In genomic region chr5:143985832-143986485, GRCh38 we compare ENCODE assay signal across 15 cellular contexts.
A peak's percentile ranks its signal among the peaks of the same experiment; 100 is the strongest.
DNase-seq lines count a peak whose midpoint lies in the region; ATAC-seq and TF ChIP-seq lines count a peak whose summit lies in the region.
"Had no signal": no experiment of that assay in that cellular context is flagged by ENCODE, and none has a peak within 500 bp of the region (broad histone marks: within the 10 kb centered on the region; RNA-seq: fewer than 3 reads in every experiment).

No MANE protein-coding gene starts in this region.

- no peaks in the 10 kb centered on the region for H3K9me3 ChIP-seq in IMR-90 (ENCODE audit: control insufficient read depth, insufficient read depth, low read length)
- no peaks in the 10 kb centered on the region for H3K9me3 ChIP-seq in colonic mucosa
- no peaks in the 10 kb centered on the region for H3K9me3 ChIP-seq in mesodermal cell (ENCODE audit: control insufficient read depth, low read length)

- DNase-seq in AG09309 (ENCODE audit: low read depth) = peak; percentile 53
- DNase-seq in IMR-90 = peak; percentile 79
- peak; percentile 29 for DNase-seq in colonic mucosa
- DNase-seq in NOMO-1 (lab: John Stamatoyannopoulos, UW; ENCODE audit: unreplicated experiment in 2 of 2) = no peak
- no peak for DNase-seq in occipital lobe (lab: John Stamatoyannopoulos, UW)
- DNase-seq: activated T-cell treated with anti-CD3 and anti-CD28 coated beads, Interleukin-2, amount 50 U/mL, for 4 hours; CD4-positive, CD25-positive, alpha-beta regulatory T cell; naive B cell; NCI-H748 treated with DMSO at 0.1 percent for 48 hours; stimulated activated naive CD8-positive, alpha-beta T cell treated with anti-CD3 and anti-CD28 coated beads, Interleukin-15, Interleukin-2, amounts not matched to agents 100 U/mL and 50 U/mL, for 24 hours had no signal

- peaks cover 7% of the 10 kb centered on the region; the same call in 1 of the 2 replicates for H3K9me1 ChIP-seq in IMR-90 (ENCODE audit: insufficient read depth, low read length)

- H3K36me3 ChIP-seq in IMR-90 (ENCODE audit: control insufficient read depth, insufficient read depth, low read length) (no peaks in the 10 kb centered on the region), colonic mucosa (no peaks in the 10 kb centered on the region), mesodermal cell (ENCODE audit: control insufficient read depth, insufficient read depth, low read length) (no peaks in the 10 kb centered on the region)

- BruUV-seq in IMR-90 (replicated peaks; lab: Mats Ljungman, UMichigan) = no TSS peak

- H3K27ac ChIP-seq in IMR-90 (ENCODE audit: insufficient read depth, low read length) (peak overlapping the region; percentile 70), colonic mucosa (no peak overlapping the region), mesodermal cell (ENCODE audit: low read depth, low read length, severe bottlenecking) (peak overlapping the region; percentile 68)
- H3K27ac ChIP-seq: KMS-11 had no signal

- peak overlapping the region; percentile 100 for H2BK5ac ChIP-seq in IMR-90 (ENCODE audit: low read depth, low read length, poor library complexity, severe bottlenecking)

- no CpG with 5 or more reads among the region's 1 CpG for WGBS in IMR-90 (ENCODE audit: extremely low coverage in 2 of 2, insufficient read length in 1 of 2), 2 experiments
- no CpG with 5 or more reads among the region's 1 CpG for WGBS in mesodermal cell (ENCODE audit: insufficient coverage in 2 of 2), 2 experiments

- CTCF ChIA-PET in IMR-90 (lab: Yijun Ruan, JAX) = no interaction called here

- peak overlapping the region; percentile 85 for H3K14ac ChIP-seq in IMR-90 (replicated peaks; ENCODE audit: low read depth, low read length)

- TF ChIP-seq POLR2A in IMR-90 (IDR thresholded peaks at IDR 0.05; ENCODE audit: low read depth, low read length) = no peak

- POLR2A ChIA-PET in IMR-90 (lab: Charles Lee; ENCODE audit: unreplicated experiment) = interaction anchor here (0.6 to 1.1 kb wide), 2 partner anchors 10 to 18 kb away, joined by 3 read pairs; no protein-coding TSS in a partner anchor

- no peak for TF ChIP-seq CTCF in AG09309 (IDR thresholded peaks at IDR 0.05; ENCODE audit: control insufficient read depth, insufficient read depth, low read depth, low read length, missing control alignments)
- TF ChIP-seq CTCF in IMR-90 (conservative IDR thresholded peaks at IDR 0.05; ENCODE audit: low read depth, low read length) = no peak
- TF ChIP-seq CTCF in colonic mucosa (IDR thresholded peaks at IDR 0.05) = no peak

- H2BK20ac ChIP-seq in IMR-90 (ENCODE audit: low read depth, low read length) = peak overlapping the region; percentile 83

- intact Hi-C loops in IMR-90 (cut with micrococcal nuclease) = no loop called here
- intact Hi-C loops in colonic mucosa (cut with DNase I) = no loop called here

- H4K8ac ChIP-seq in IMR-90 (ENCODE audit: low read depth in 2 of 2, low read length in 2 of 2) = peak overlapping the region; percentile 72 to 94

- ATAC-seq in IMR-90 (ENCODE audit: low read depth) = peak; percentile 84
- no peak for ATAC-seq in HG03108 (IDR thresholded peaks at IDR 0.05; ENCODE audit: unreplicated experiment)
- no peak for ATAC-seq in GM19351 (IDR thresholded peaks at IDR 0.05; ENCODE audit: unreplicated experiment)
- ATAC-seq: activated T-cell treated with anti-CD3 and anti-CD28 coated beads, Interleukin-2, amount 50 U/mL, for 4 hours; GM12878; stimulated activated naive CD8-positive, alpha-beta T cell treated with anti-CD3 and anti-CD28 coated beads, Interleukin-15, Interleukin-2, amounts not matched to agents 100 U/mL and 50 U/mL, for 24 hours had no signal

- peak overlapping the region; percentile 86 for H3K23ac ChIP-seq in IMR-90 (ENCODE audit: low read depth, low read length)

- H2BK15ac ChIP-seq in IMR-90 (ENCODE audit: low read depth, low read length) = peak overlapping the region; percentile 75; the same call in 2 of the 3 replicates

- peak overlapping the region; percentile 37 for H2AFZ ChIP-seq in IMR-90 (replicated peaks; ENCODE audit: low read length, poor library complexity)

- peak overlapping the region; percentile 91 for H3K4ac ChIP-seq in IMR-90 (ENCODE audit: low read depth, low read length)

- peak overlapping the region; percentile 92 for H2BK120ac ChIP-seq in IMR-90 (ENCODE audit: low read depth, low read length)

- dilution Hi-C loops in IMR-90 (cut with HindIII; ENCODE audit: low sequenced_read_pairs, unreplicated experiment) = no loop called here

- H3K79me1 ChIP-seq in IMR-90 (ENCODE audit: low read depth in 1 of 2, low read length in 2 of 2) = no peaks in the 10 kb centered on the region

- H2AK9ac ChIP-seq in IMR-90 (replicated peaks; ENCODE audit: low read depth, low read length, poor library complexity) = peak overlapping the region; percentile 89

- H4K5ac ChIP-seq in IMR-90 (ENCODE audit: low read depth, low read length) = peak overlapping the region; percentile 90

- H3K4me1 ChIP-seq in IMR-90 (ENCODE audit: control insufficient read depth, insufficient read depth, low read length) (peaks cover 12% of the 10 kb centered on the region), colonic mucosa (no peaks in the 10 kb centered on the region), mesodermal cell (ENCODE audit: control insufficient read depth, insufficient read depth, low read length, poor library complexity, severe bottlenecking) (no peaks in the 10 kb centered on the region)

- in situ Hi-C loops in IMR-90 (cut with MboI; ENCODE audit: low sequenced_read_pairs) = no loop called here

- H2AK5ac ChIP-seq in IMR-90 (ENCODE audit: low read depth, low read length) = peak overlapping the region; percentile 63

- H3K56ac ChIP-seq in IMR-90 (ENCODE audit: extremely low read depth, insufficient read depth, low read length) = peak overlapping the region; percentile 82

- peak overlapping the region; percentile 91 for H3K18ac ChIP-seq in IMR-90 (ENCODE audit: low read depth, low read length)

- H3K27me3 ChIP-seq in IMR-90 (ENCODE audit: control insufficient read depth, insufficient read depth, low read length) (no peaks in the 10 kb centered on the region), colonic mucosa (no peaks in the 10 kb centered on the region)

- TF ChIP-seq RAD21 in IMR-90 (IDR thresholded peaks at IDR 0.05; ENCODE audit: low read length) = no peak

- peak overlapping the region; percentile 91 for H4K91ac ChIP-seq in IMR-90 (ENCODE audit: insufficient read depth, low read depth, low read length)

- peak overlapping the region; percentile 42; the same call in 1 of the 2 replicates for H3K4me2 ChIP-seq in IMR-90 (ENCODE audit: low read depth, low read length)
- H3K4me2 ChIP-seq: KMS-11 had no signal

- H3K4me3 ChIP-seq in AG09309 (ENCODE audit: control insufficient read depth, low read depth, low read length) = no peak overlapping the region
- no peak overlapping the region for H3K4me3 ChIP-seq in IMR-90 (ENCODE audit: insufficient read depth, low read depth, low read length)
- H3K4me3 ChIP-seq in colonic mucosa = no peak overlapping the region
- no peak overlapping the region for H3K4me3 ChIP-seq in mesodermal cell (ENCODE audit: extremely low read depth, insufficient read depth, low read length, poor library complexity, severe bottlenecking)
- H3K4me3 ChIP-seq: GM12878 had no signal

- H3K9ac ChIP-seq in IMR-90 (ENCODE audit: low read depth, low read length) = no peak overlapping the region
- H3K9ac ChIP-seq in colonic mucosa (ENCODE audit: low read depth in 2 of 2, low read length in 2 of 2) = no peak overlapping the region
- H3K9ac ChIP-seq: KMS-11 had no signal

- H4K20me1 ChIP-seq in IMR-90 (ENCODE audit: insufficient read depth, low read length) = no peaks in the 10 kb centered on the region

TF ChIP-seq in IMR-90, 13 proteins besides CTCF, POLR2A, EP300 and RAD21:
- TF ChIP-seq CEBPB (IDR thresholded peaks at IDR 0.05; ENCODE audit: low read depth, low read length) (peak; percentile 66), RCOR1 (IDR thresholded peaks at IDR 0.05; ENCODE audit: insufficient replicate concordance, low read length) (no peak), MAFK (IDR thresholded peaks at IDR 0.05; ENCODE audit: low read depth, low read length) (peak; percentile 29; the same call in 1 of the 2 replicates)

Comparison
In these comparisons a context has a peak if more than half of its experiments do, and no peak if none do; other contexts are left out.
1. DNase-seq: peak in AG09309 (single experiment), IMR-90 (single experiment) and colonic mucosa (single experiment); none in NOMO-1 (0 of 2) and occipital lobe (single experiment).